ENCODE assay signal across 22 cellular contexts in the genomic region with DNA sequence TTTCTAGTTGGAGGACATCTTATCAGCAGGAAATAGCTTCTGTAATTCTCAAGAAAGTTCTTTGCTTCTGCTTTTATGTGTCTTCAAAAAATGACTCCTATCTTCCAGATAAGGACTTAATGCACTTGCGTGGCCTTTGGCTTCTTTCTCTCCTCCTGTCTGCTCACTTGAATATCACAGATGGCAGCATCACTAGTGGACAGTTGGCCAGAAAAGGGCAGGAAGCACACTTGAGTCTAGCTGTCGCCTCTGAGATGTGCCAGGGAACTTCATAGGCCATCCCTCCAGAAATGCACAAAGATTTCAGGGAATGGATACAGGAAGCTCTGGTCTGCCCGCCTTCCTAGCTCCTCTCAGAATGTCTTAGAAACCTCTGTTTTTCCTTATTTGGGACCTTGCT.
"Had no signal": no experiment of that assay in that cellular context is flagged by ENCODE, and none has a peak within 500 bp of the region (broad histone marks: within the 10 kb centered on the region; RNA-seq: fewer than 3 reads in every experiment).

No MANE protein-coding gene starts in this region.

- H3K27me3 Mint-ChIP-seq: activated CD4-positive, alpha-beta memory T cell treated with anti-CD3 and anti-CD28 coated beads, Interleukin-2, amount 10 ng/mL, durations not matched to agents 7 days and 5 days; activated CD4-positive, alpha-beta T cell treated with anti-CD3 and anti-CD28 coated beads, Interleukin-2, amount 10 ng/mL, durations not matched to agents 24 days and 14 days; activated naive CD4-positive, alpha-beta T cell treated with anti-CD3 and anti-CD28 coated beads, Interleukin-2, amount 50 U/mL, for 24 hours; brain; effector memory CD8-positive, alpha-beta T cell had no signal

- H3K36me3 ChIP-seq: ovary had no signal

- H3K9me3 Mint-ChIP-seq: activated CD4-positive, alpha-beta memory T cell treated with anti-CD3 and anti-CD28 coated beads, Interleukin-2, amount 10 ng/mL, durations not matched to agents 7 days and 5 days; activated CD4-positive, alpha-beta T cell treated with anti-CD3 and anti-CD28 coated beads, Interleukin-2, amount 10 ng/mL, durations not matched to agents 24 days and 14 days; activated naive CD4-positive, alpha-beta T cell treated with anti-CD3 and anti-CD28 coated beads, Interleukin-2, amount 50 U/mL, for 24 hours; activated T-helper 1 cell treated with anti-CD3 and anti-CD28 coated beads, Interleukin-12 subunit alpha, Interleukin-12 subunit beta, Interleukin-2, Interleukin-4 antibody, amounts not matched to agents 30 ng/mL and 10 ng/mL and 1 ng/mL, durations not matched to agents 14 hours and 24 hours and 36 hours; brain; effector memory CD8-positive, alpha-beta T cell; natural killer cell had no signal

- H3K4me1 ChIP-seq: prostate gland had no signal

- H3K4me3 ChIP-seq: dorsolateral prefrontal cortex, left ventricle myocardium inferior, ovary, prostate gland, stomach, suprapubic skin, tibial nerve had no signal

- H3K4me3 Mint-ChIP-seq: activated CD4-positive, alpha-beta memory T cell treated with anti-CD3 and anti-CD28 coated beads, Interleukin-2, amount 10 ng/mL, durations not matched to agents 7 days and 5 days; activated CD4-positive, alpha-beta T cell treated with anti-CD3 and anti-CD28 coated beads, Interleukin-2, amount 10 ng/mL, durations not matched to agents 24 days and 14 days; activated naive CD4-positive, alpha-beta T cell treated with anti-CD3 and anti-CD28 coated beads, Interleukin-2, amount 50 U/mL, for 24 hours; activated T-helper 1 cell treated with anti-CD3 and anti-CD28 coated beads, Interleukin-12 subunit alpha, Interleukin-12 subunit beta, Interleukin-2, Interleukin-4 antibody, amounts not matched to agents 30 ng/mL and 10 ng/mL and 1 ng/mL, durations not matched to agents 14 hours and 24 hours and 36 hours; brain; effector memory CD8-positive, alpha-beta T cell; natural killer cell had no signal

- H3K27me3 ChIP-seq: dorsolateral prefrontal cortex, ovary, stomach, suprapubic skin, tibial nerve had no signal

- H3K9me3 ChIP-seq: left ventricle myocardium inferior, ovary, prostate gland, stomach, suprapubic skin, tibial nerve had no signal

- H3K27ac Mint-ChIP-seq: activated CD4-positive, alpha-beta memory T cell treated with anti-CD3 and anti-CD28 coated beads, Interleukin-2, amount 10 ng/mL, durations not matched to agents 7 days and 5 days; activated CD4-positive, alpha-beta T cell treated with anti-CD3 and anti-CD28 coated beads, Interleukin-2, amount 10 ng/mL, durations not matched to agents 24 days and 14 days; activated naive CD4-positive, alpha-beta T cell treated with anti-CD3 and anti-CD28 coated beads, Interleukin-2, amount 50 U/mL, for 24 hours; activated T-helper 1 cell treated with anti-CD3 and anti-CD28 coated beads, Interleukin-12 subunit alpha, Interleukin-12 subunit beta, Interleukin-2, Interleukin-4 antibody, amounts not matched to agents 30 ng/mL and 10 ng/mL and 1 ng/mL, durations not matched to agents 14 hours and 24 hours and 36 hours; brain; natural killer cell had no signal

- H3K36me3 Mint-ChIP-seq: natural killer cell had no signal

- H3K4me1 Mint-ChIP-seq: activated naive CD4-positive, alpha-beta T cell treated with anti-CD3 and anti-CD28 coated beads, Interleukin-2, amount 50 U/mL, for 24 hours had no signal

- DNase-seq: activated CD4-positive, alpha-beta memory T cell treated with anti-CD3 and anti-CD28 coated beads, Interleukin-2, amount 10 ng/mL, durations not matched to agents 7 days and 5 days; activated CD4-positive, alpha-beta T cell treated with anti-CD3 and anti-CD28 coated beads, Interleukin-2, amount 10 ng/mL, durations not matched to agents 24 days and 14 days; activated gamma-delta T cell; effector memory CD8-positive, alpha-beta T cell; hippocampal formation; kidney glomerular epithelial cell; left ventricle myocardium inferior; mammary epithelial cell; midbrain; natural killer cell; ovary; stimulated activated CD4-positive, alpha-beta T cell treated with anti-CD3 and anti-CD28 coated beads, Interleukin-1b, Interleukin-23, amount 100 ng/mL, for 48 hours; stomach; T1000 had no signal

- H3K27ac ChIP-seq: left ventricle myocardium inferior, ovary, prostate gland, stomach, suprapubic skin, tibial nerve, VCaP had no signal
